ENCODE assay signal across 8 cellular contexts in genomic region chr6:118660218-118660569, GRCh38. TPM values are rescaled to one million over a fixed set of nuclear protein-coding genes. Genes with fewer than 3 reads are reported as not detected.
A peak's percentile ranks its signal among the peaks of the same experiment; 100 is the strongest.
DNase-seq lines count a peak whose midpoint lies in the region; ATAC-seq and TF ChIP-seq lines count a peak whose summit lies in the region.

No MANE protein-coding gene starts in this region.

- no peak for TF ChIP-seq CTCF in CD8-positive, alpha-beta T cell (IDR thresholded peaks at IDR 0.05)
- no peak for TF ChIP-seq CTCF in gastroesophageal sphincter (IDR thresholded peaks at IDR 0.05)
- TF ChIP-seq CTCF in endodermal cell (conservative IDR thresholded peaks at IDR 0.05), result no peak

- peak; percentile 76 for ATAC-seq in CD8-positive, alpha-beta T cell
- no peak for ATAC-seq in HG03139 (IDR thresholded peaks at IDR 0.05; ENCODE audit: unreplicated experiment)
- no peak for ATAC-seq in gastroesophageal sphincter
- no peak for ATAC-seq in HG03439 (IDR thresholded peaks at IDR 0.05; ENCODE audit: unreplicated experiment)

- no peaks in the 10 kb centered on the region for H3K9me3 Mint-ChIP-seq in CD8-positive, alpha-beta T cell
- H3K9me3 Mint-ChIP-seq in endodermal cell, result no peaks in the 10 kb centered on the region

- intact Hi-C loops in CD8-positive, alpha-beta T cell (cut with DNase I, micrococcal nuclease), result no loop called here

- peak overlapping the region; percentile 86 for H3K27ac Mint-ChIP-seq in CD8-positive, alpha-beta T cell
- H3K27ac Mint-ChIP-seq in endodermal cell, result no peak overlapping the region

- H3K27me3 ChIP-seq in CD8-positive, alpha-beta T cell (ENCODE audit: insufficient read depth, low read length), result no peaks in the 10 kb centered on the region
- H3K27me3 ChIP-seq in gastroesophageal sphincter, result no peaks in the 10 kb centered on the region
- H3K27me3 ChIP-seq in endodermal cell (ENCODE audit: control insufficient read depth, insufficient read depth, low read length, poor library complexity, severe bottlenecking), result peaks cover 40% of the 10 kb centered on the region

- H3K36me3 ChIP-seq in CD8-positive, alpha-beta T cell (ENCODE audit: insufficient read depth, low read length), result no peaks in the 10 kb centered on the region
- H3K36me3 ChIP-seq in gastroesophageal sphincter, result no peaks in the 10 kb centered on the region
- no peaks in the 10 kb centered on the region for H3K36me3 ChIP-seq in endodermal cell (ENCODE audit: control insufficient read depth, insufficient read depth, low read length)

- peak overlapping the region; percentile 40 for H3K4me3 Mint-ChIP-seq in CD8-positive, alpha-beta T cell
- no peak overlapping the region for H3K4me3 Mint-ChIP-seq in endodermal cell

- no peaks in the 10 kb centered on the region for H3K9me3 ChIP-seq in CD8-positive, alpha-beta T cell (ENCODE audit: low read length)
- H3K9me3 ChIP-seq in gastroesophageal sphincter (no peaks in the 10 kb centered on the region), endodermal cell (ENCODE audit: control insufficient read depth, low read length) (no peaks in the 10 kb centered on the region)

- H3K4me1 ChIP-seq in CD8-positive, alpha-beta T cell (ENCODE audit: insufficient read depth, low read length), result peaks cover 51% of the 10 kb centered on the region
- H3K4me1 ChIP-seq in gastroesophageal sphincter, result peaks cover 0 to 19% (median 0%) of the 10 kb centered on the region in 3 donors
- no peaks in the 10 kb centered on the region for H3K4me1 ChIP-seq in endodermal cell (ENCODE audit: control insufficient read depth, insufficient read depth, low read length)

- no peak overlapping the region for H3K9ac ChIP-seq in endodermal cell (ENCODE audit: extremely low read depth, low read length, poor library complexity, severe bottlenecking)

- DNase-seq in CD8-positive, alpha-beta T cell, result peak; percentile 24 to 82 (median 49)
- DNase-seq in NCI-H2029 (lab: John Stamatoyannopoulos, UW) (peak; percentile 90), iris pigment epithelial cell (ENCODE audit: low read depth) (peak; percentile 58), endodermal cell (no peak)
- peak; percentile 30 to 44 for DNase-seq in activated CD4-positive, alpha-beta T cell treated with anti-CD3 and anti-CD28 coated beads, Interleukin-2, amount 50 U/mL, for 4 hours

- no peaks in the 10 kb centered on the region for H3K27me3 Mint-ChIP-seq in CD8-positive, alpha-beta T cell (ENCODE audit: low read depth)
- H3K27me3 Mint-ChIP-seq in endodermal cell (ENCODE audit: insufficient read depth), result peaks cover 35% of the 10 kb centered on the region

- TF ChIP-seq EP300 in gastroesophageal sphincter (IDR thresholded peaks at IDR 0.05), result no peak

- peaks cover 69% of the 10 kb centered on the region for H3K4me1 Mint-ChIP-seq in CD8-positive, alpha-beta T cell (ENCODE audit: low read depth)
- no peaks in the 10 kb centered on the region for H3K4me1 Mint-ChIP-seq in endodermal cell

- no peak overlapping the region for H3K4me3 ChIP-seq in CD8-positive, alpha-beta T cell (ENCODE audit: low read depth, low read length)
- no peak overlapping the region for H3K4me3 ChIP-seq in gastroesophageal sphincter
- H3K4me3 ChIP-seq in endodermal cell (ENCODE audit: low read length), result no peak overlapping the region

- no peak overlapping the region for H3K27ac ChIP-seq in CD8-positive, alpha-beta T cell (ENCODE audit: low read depth, low read length)
- no peak overlapping the region for H3K27ac ChIP-seq in gastroesophageal sphincter
- no peak overlapping the region for H3K27ac ChIP-seq in endodermal cell (ENCODE audit: low read depth, low read length)

- POLR2A ChIA-PET in CD8-positive, alpha-beta T cell (lab: Charles Lee), result interaction anchor here (0.7 to 1.9 kb wide), 4 partner anchors 9 to 103 kb away, joined by 3 to 12 read pairs (median 6); partner anchors contain the start of gene CEP85L

- CTCF ChIA-PET in CD8-positive, alpha-beta T cell (lab: Charles Lee), result interaction anchor here (1.0 to 1.5 kb wide), 3 partner anchors 10 to 141 kb away, joined by 3 to 4 read pairs (median 4); no protein-coding TSS in a partner anchor

- peaks cover 28% of the 10 kb centered on the region for H3K36me3 Mint-ChIP-seq in CD8-positive, alpha-beta T cell
- H3K36me3 Mint-ChIP-seq in endodermal cell (ENCODE audit: low read depth), result no peaks in the 10 kb centered on the region

- no peak for TF ChIP-seq POLR2A in gastroesophageal sphincter (IDR thresholded peaks at IDR 0.05)

RNA-seq across cellular contexts. Expression of gene CEP85L, which starts 8.8 kb away (rescaled TPM):
- total RNA-seq in CD8-positive, alpha-beta T cell, result 10 to 100 TPM; 86.2 to 89.0 TPM
- total RNA-seq in gastroesophageal sphincter (10 to 100 TPM; 10.9 to 22.6 (median 16.7) TPM), endodermal cell (10 to 100 TPM in 1 of 2 donors, 1 to 10 TPM in 1; 6.7 to 10.2 TPM)
- 6.0 TPM for polyA plus RNA-seq in endodermal cell (2013, experiment 1 of 2)
- 6.8 TPM for polyA plus RNA-seq in endodermal cell (2013, experiment 2 of 2)
